In the genomic region with DNA sequence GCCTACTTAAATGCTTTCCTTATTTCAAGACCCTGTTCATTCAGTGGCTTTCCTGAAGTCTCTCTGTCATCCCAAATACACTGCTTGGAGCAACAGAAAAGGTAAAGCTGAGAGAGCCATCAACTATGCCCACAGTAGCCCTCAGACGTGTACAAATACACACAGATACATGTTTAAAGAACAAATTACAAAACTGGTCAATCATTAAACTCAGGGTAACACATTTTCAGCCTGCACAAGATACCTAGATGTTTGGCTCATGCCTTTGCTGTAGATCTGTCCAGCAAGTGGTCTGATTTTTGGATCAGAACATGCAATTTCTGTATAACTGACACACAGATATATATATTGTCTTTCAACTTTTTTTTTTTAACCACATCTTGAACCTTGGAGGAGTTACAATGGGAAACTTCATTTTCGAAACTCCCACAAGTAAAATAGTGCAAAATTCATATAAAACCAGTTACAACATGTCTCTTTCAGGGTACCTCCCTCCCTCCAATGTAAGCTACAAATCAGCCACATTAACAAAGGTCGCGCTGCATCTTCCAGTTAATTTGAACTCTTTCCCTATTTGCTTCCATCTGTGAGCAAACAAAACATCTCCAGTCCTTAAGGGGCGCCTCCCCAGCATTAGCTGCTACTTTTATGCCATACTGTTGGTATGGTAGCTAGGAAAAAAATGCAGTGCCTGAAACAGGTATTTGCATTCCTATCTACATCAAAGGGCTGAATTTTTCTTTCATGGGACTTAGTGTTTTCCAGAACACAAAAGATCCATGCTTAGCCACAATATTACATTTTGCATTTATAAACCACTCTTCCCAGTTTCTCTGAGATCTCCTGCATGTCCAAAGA, we compare ENCODE assay signal across 1 cellular context.
A peak's percentile ranks its signal among the peaks of the same experiment; 100 is the strongest.
TF ChIP-seq lines count a peak whose summit lies in the region.

No MANE protein-coding gene starts in this region.

TF ChIP-seq in liver, 16 proteins besides CTCF, POLR2A, EP300 and RAD21 (continued from another document):
- TF ChIP-seq, protein P1, sequence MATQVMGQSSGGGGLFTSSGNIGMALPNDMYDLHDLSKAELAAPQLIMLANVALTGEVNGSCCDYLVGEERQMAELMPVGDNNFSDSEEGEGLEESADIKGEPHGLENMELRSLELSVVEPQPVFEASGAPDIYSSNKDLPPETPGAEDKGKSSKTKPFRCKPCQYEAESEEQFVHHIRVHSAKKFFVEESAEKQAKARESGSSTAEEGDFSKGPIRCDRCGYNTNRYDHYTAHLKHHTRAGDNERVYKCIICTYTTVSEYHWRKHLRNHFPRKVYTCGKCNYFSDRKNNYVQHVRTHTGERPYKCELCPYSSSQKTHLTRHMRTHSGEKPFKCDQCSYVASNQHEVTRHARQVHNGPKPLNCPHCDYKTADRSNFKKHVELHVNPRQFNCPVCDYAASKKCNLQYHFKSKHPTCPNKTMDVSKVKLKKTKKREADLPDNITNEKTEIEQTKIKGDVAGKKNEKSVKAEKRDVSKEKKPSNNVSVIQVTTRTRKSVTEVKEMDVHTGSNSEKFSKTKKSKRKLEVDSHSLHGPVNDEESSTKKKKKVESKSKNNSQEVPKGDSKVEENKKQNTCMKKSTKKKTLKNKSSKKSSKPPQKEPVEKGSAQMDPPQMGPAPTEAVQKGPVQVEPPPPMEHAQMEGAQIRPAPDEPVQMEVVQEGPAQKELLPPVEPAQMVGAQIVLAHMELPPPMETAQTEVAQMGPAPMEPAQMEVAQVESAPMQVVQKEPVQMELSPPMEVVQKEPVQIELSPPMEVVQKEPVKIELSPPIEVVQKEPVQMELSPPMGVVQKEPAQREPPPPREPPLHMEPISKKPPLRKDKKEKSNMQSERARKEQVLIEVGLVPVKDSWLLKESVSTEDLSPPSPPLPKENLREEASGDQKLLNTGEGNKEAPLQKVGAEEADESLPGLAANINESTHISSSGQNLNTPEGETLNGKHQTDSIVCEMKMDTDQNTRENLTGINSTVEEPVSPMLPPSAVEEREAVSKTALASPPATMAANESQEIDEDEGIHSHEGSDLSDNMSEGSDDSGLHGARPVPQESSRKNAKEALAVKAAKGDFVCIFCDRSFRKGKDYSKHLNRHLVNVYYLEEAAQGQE (IDR thresholded peaks at IDR 0.05) = peak; percentile 86
- TF ChIP-seq HNF4G (IDR thresholded peaks at IDR 0.05) = no peak
- TF ChIP-seq, protein P2, sequence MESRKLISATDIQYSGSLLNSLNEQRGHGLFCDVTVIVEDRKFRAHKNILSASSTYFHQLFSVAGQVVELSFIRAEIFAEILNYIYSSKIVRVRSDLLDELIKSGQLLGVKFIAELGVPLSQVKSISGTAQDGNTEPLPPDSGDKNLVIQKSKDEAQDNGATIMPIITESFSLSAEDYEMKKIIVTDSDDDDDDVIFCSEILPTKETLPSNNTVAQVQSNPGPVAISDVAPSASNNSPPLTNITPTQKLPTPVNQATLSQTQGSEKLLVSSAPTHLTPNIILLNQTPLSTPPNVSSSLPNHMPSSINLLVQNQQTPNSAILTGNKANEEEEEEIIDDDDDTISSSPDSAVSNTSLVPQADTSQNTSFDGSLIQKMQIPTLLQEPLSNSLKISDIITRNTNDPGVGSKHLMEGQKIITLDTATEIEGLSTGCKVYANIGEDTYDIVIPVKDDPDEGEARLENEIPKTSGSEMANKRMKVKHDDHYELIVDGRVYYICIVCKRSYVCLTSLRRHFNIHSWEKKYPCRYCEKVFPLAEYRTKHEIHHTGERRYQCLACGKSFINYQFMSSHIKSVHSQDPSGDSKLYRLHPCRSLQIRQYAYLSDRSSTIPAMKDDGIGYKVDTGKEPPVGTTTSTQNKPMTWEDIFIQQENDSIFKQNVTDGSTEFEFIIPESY (IDR thresholded peaks at IDR 0.05) = peak; percentile 39
- TF ChIP-seq EGR1 (IDR thresholded peaks at IDR 0.05; ENCODE audit: low read depth in 2 of 2) = no peak
- TF ChIP-seq FOXA1 (IDR thresholded peaks at IDR 0.05) = peak; percentile 48
- TF ChIP-seq JUND (IDR thresholded peaks at IDR 0.05) = no peak
- peak; percentile 56 for TF ChIP-seq FOXA2 (IDR thresholded peaks at IDR 0.05)
- TF ChIP-seq RXRA (IDR thresholded peaks at IDR 0.05) = peak; percentile 24 to 67
- no peak for TF ChIP-seq GABPA (IDR thresholded peaks at IDR 0.05 in 1 of 2, conservative IDR thresholded peaks at IDR 0.05 in 1 of 2)
